Comparison of ENCODE assay signal across 13 cellular contexts in the genomic region with DNA sequence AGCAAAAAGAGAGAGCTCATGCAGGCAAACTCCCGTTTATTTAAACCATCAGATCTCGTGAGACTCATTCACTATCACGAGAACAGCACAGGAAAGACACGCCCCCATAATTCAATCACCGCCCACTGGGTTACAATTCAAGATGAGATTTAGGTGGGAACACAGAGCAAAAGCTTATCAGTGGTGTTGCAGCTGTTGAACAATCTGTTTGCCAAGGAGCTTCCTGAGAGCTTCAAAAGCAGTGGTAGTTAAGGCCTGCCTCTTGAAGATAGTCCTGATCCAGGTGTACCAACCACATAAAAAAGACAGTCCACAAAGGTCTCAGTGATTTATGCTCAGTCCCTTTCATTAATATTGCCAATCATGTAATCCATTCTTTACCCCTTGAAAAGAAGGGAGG.
"Had no signal": no experiment of that assay in that cellular context is flagged by ENCODE, and none has a peak within 500 bp of the region (broad histone marks: within the 10 kb centered on the region; RNA-seq: fewer than 3 reads in every experiment).

No MANE protein-coding gene starts in this region.

- H3K36me3 ChIP-seq: brain microvascular endothelial cell, upper lobe of left lung had no signal

- H3K9me3 ChIP-seq: upper lobe of left lung had no signal

- H3K4me3 ChIP-seq: upper lobe of left lung had no signal

- DNase-seq: activated CD4-positive, alpha-beta T cell treated with anti-CD3 and anti-CD28 coated beads, Interleukin-2, amount 50 U/mL, for 4 hours; activated CD4-positive, CD25-positive, alpha-beta regulatory T cell treated with anti-CD3 and anti-CD28 coated beads, Interleukin-2, amount 50 U/mL, for 72 hours; activated effector memory CD4-positive, alpha-beta T cell treated with Interleukin-2 at 50 U/mL for 16 hours; activated T-cell treated with anti-CD3 and anti-CD28 coated beads, Interleukin-2, amount 50 U/mL, for 1 hour; brain microvascular endothelial cell; cerebellar nuclear complex; foreskin melanocyte; kidney; left ventricle myocardium superior; stimulated activated CD4-positive, alpha-beta T cell treated with anti-CD3 and anti-CD28 coated beads, Interleukin-12 subunit alpha, Interleukin-12 subunit beta, amount 100 ng/mL, for 4 hours; stimulated activated CD4-positive, alpha-beta T cell treated with anti-CD3 and anti-CD28 coated beads, Interleukin-2, amount 100 ng/mL, for 48 hours; stimulated activated naive CD4-positive, alpha-beta T cell treated with Interleukin-2 at 50 U/mL for 16 hours; upper lobe of left lung had no signal

- H3K4me1 ChIP-seq: upper lobe of left lung had no signal

- ATAC-seq: left ventricle myocardium superior had no signal

- H3K27ac ChIP-seq: upper lobe of left lung had no signal

- H3K27me3 ChIP-seq: brain microvascular endothelial cell, upper lobe of left lung had no signal
